In genomic region chr20:25011831-25012241, GRCh38 we compare ENCODE assay signal across 25 cellular contexts. TPM values are rescaled to one million over a fixed set of nuclear protein-coding genes. Genes with fewer than 3 reads are reported as not detected.
DNase-seq lines count a peak whose midpoint lies in the region; ATAC-seq and TF ChIP-seq lines count a peak whose summit lies in the region.
"Had no signal": no experiment of that assay in that cellular context is flagged by ENCODE, and none has a peak within 500 bp of the region (broad histone marks: within the 10 kb centered on the region; RNA-seq: fewer than 3 reads in every experiment).

No MANE protein-coding gene starts in this region.

- no peak overlapping the region for H3K4me3 Mint-ChIP-seq in activated T-cell treated with anti-CD3 and anti-CD28 coated beads, Interleukin-2, amount 50 U/mL, for 24 hours
- H3K4me3 Mint-ChIP-seq: activated naive CD4-positive, alpha-beta T cell treated with anti-CD3 and anti-CD28 coated beads, Interleukin-2, amount 50 U/mL, for 24 hours; CD4-positive, alpha-beta memory T cell; GM23338; HFFc6; immature natural killer cell; natural killer cell; T-helper 2 cell treated with Interferon-gamma antibody and Interleukin-4, amounts not matched to agents 5 μg/mL and 100 μg/mL, for 36 hours had no signal

- H3K4me1 Mint-ChIP-seq in activated T-cell treated with anti-CD3 and anti-CD28 coated beads, Interleukin-2, amount 50 U/mL, for 24 hours (ENCODE audit: low read depth), result no peaks in the 10 kb centered on the region
- H3K4me1 Mint-ChIP-seq: activated naive CD4-positive, alpha-beta T cell treated with anti-CD3 and anti-CD28 coated beads, Interleukin-2, amount 50 U/mL, for 24 hours; CD4-positive, alpha-beta memory T cell had no signal

- no peak overlapping the region for H3K4me2 ChIP-seq in neuronal stem cell (ENCODE audit: insufficient read depth, low read length, poor library complexity, severe bottlenecking)
- H3K4me2 ChIP-seq: GM23338 had no signal

- H3K36me3 Mint-ChIP-seq in activated T-cell treated with anti-CD3 and anti-CD28 coated beads, Interleukin-2, amount 50 U/mL, for 24 hours (ENCODE audit: low read depth), result peaks cover 83% of the 10 kb centered on the region
- H3K36me3 Mint-ChIP-seq: natural killer cell had no signal

- no peaks in the 10 kb centered on the region for H3K27me3 Mint-ChIP-seq in activated T-cell treated with anti-CD3 and anti-CD28 coated beads, Interleukin-2, amount 50 U/mL, for 24 hours
- H3K27me3 Mint-ChIP-seq: activated naive CD4-positive, alpha-beta T cell treated with anti-CD3 and anti-CD28 coated beads, Interleukin-2, amount 50 U/mL, for 24 hours; CD4-positive, alpha-beta memory T cell had no signal

- H3K27me3 ChIP-seq in left ventricle myocardium inferior (ENCODE audit: low read depth), result no peaks in the 10 kb centered on the region
- H3K27me3 ChIP-seq in neuronal stem cell (ENCODE audit: control insufficient read depth in 3 of 3, insufficient read depth in 3 of 3, low read depth in 1 of 3, low read length in 3 of 3), result peaks cover 0 to 33% (median 0%) of the 10 kb centered on the region in 3 experiments
- no peaks in the 10 kb centered on the region for H3K27me3 ChIP-seq in tibial artery
- H3K27me3 ChIP-seq: esophagus squamous epithelium, left lung, vagina had no signal

- no peak overlapping the region for H3K23ac ChIP-seq in neuronal stem cell (ENCODE audit: low read depth, low read length, poor library complexity)

- H3K9ac ChIP-seq in neuronal stem cell (ENCODE audit: low read depth, low read length, poor library complexity), result no peak overlapping the region

- no peak overlapping the region for H2BK120ac ChIP-seq in neuronal stem cell (ENCODE audit: low read depth, low read length)

- H2BK5ac ChIP-seq in neuronal stem cell (ENCODE audit: low read length), result no peak overlapping the region

- no peak overlapping the region for H2AK5ac ChIP-seq in neuronal stem cell (ENCODE audit: low read depth, low read length)

- peak; percentile 4 for DNase-seq in activated T-cell treated with anti-CD3 and anti-CD28 coated beads, Interleukin-2, amount 50 U/mL, for 1 hour
- no peak for DNase-seq in activated T-cell treated with anti-CD3 and anti-CD28 coated beads, Interleukin-2, amount 50 U/mL, for 24 hours
- no peak for DNase-seq in left ventricle myocardium inferior
- no peak for DNase-seq in neuronal stem cell (ENCODE audit: low spot score)
- DNase-seq in tibial artery, result peak; percentile 6 to 49
- no peak for DNase-seq in activated naive CD4-positive, alpha-beta T cell (lab: John Stamatoyannopoulos, UW)
- DNase-seq in NAMALWA (ENCODE audit: low spot score), result no peak
- DNase-seq: activated CD4-positive, alpha-beta T cell treated with anti-CD3 and anti-CD28 coated beads for 48 hours; CD4-positive, alpha-beta memory T cell; esophagus squamous epithelium; HFFc6; immature natural killer cell; natural killer cell; NCI-H1436 treated with DMSO at 0.1 percent for 48 hours; NCI-H2107; NCI-H446 treated with DMSO at 0.1 percent for 48 hours; OCI-M1; stimulated activated CD4-positive, alpha-beta T cell treated with anti-CD3 and anti-CD28 coated beads, Interleukin-12 subunit alpha, Interleukin-12 subunit beta, amount 100 ng/mL, for 4 hours; stimulated activated CD4-positive, alpha-beta T cell treated with anti-CD3 and anti-CD28 coated beads, Interleukin-4, amount 100 ng/mL, for 1 hour had no signal

- no peaks in the 10 kb centered on the region for H3K9me3 Mint-ChIP-seq in activated T-cell treated with anti-CD3 and anti-CD28 coated beads, Interleukin-2, amount 50 U/mL, for 24 hours
- H3K9me3 Mint-ChIP-seq: activated naive CD4-positive, alpha-beta T cell treated with anti-CD3 and anti-CD28 coated beads, Interleukin-2, amount 50 U/mL, for 24 hours; CD4-positive, alpha-beta memory T cell; GM23338; HFFc6; immature natural killer cell; natural killer cell; T-helper 2 cell treated with Interferon-gamma antibody and Interleukin-4, amounts not matched to agents 5 μg/mL and 100 μg/mL, for 36 hours had no signal

- H3K9me3 ChIP-seq in left ventricle myocardium inferior (replicated peaks) (no peaks in the 10 kb centered on the region), neuronal stem cell (replicated peaks in 1 of 2; ENCODE audit: control insufficient read depth in 2 of 2, insufficient read depth in 1 of 2, low read depth in 1 of 2, low read length in 2 of 2) (no peaks in the 10 kb centered on the region), tibial artery (no peaks in the 10 kb centered on the region)
- H3K9me3 ChIP-seq: esophagus squamous epithelium, left lung, vagina had no signal

- peak overlapping the region; percentile 20 for H3K4ac ChIP-seq in neuronal stem cell (ENCODE audit: low read length)

- peaks cover 86% of the 10 kb centered on the region for H3K4me1 ChIP-seq in left ventricle myocardium inferior
- H3K4me1 ChIP-seq in neuronal stem cell (ENCODE audit: control insufficient read depth in 2 of 2, insufficient read depth in 1 of 2, low read depth in 1 of 2, low read length in 2 of 2), result no peaks in the 10 kb centered on the region
- peaks cover 0 to 4% (median 0%) of the 10 kb centered on the region in 4 donors for H3K4me1 ChIP-seq in tibial artery

- no peak overlapping the region for H3K18ac ChIP-seq in neuronal stem cell (ENCODE audit: low read length)

- no peak overlapping the region for H3K14ac ChIP-seq in neuronal stem cell (ENCODE audit: low read length)

- H3K4me3 ChIP-seq in left ventricle myocardium inferior (no peak overlapping the region), neuronal stem cell (ENCODE audit: low read length in 2 of 2) (no peak overlapping the region), tibial artery (no peak overlapping the region)
- H3K4me3 ChIP-seq: esophagus squamous epithelium, GM23338, left lung, vagina had no signal

- no peaks in the 10 kb centered on the region for H3K79me1 ChIP-seq in neuronal stem cell (ENCODE audit: low read depth, low read length)

- H2BK12ac ChIP-seq in neuronal stem cell (ENCODE audit: low read length), result no peak overlapping the region

- no peak for ATAC-seq in GM21717 (IDR thresholded peaks at IDR 0.05; ENCODE audit: unreplicated experiment)
- ATAC-seq: GM23338, left lung, natural killer cell had no signal

- H3K27ac ChIP-seq in left ventricle myocardium inferior (replicated peaks), result peak overlapping the region; percentile 76
- no peak overlapping the region for H3K27ac ChIP-seq in neuronal stem cell (replicated peaks; ENCODE audit: low read length)
- no peak overlapping the region for H3K27ac ChIP-seq in tibial artery
- H3K27ac ChIP-seq: esophagus squamous epithelium, left lung, vagina had no signal

- H3K36me3 ChIP-seq in left ventricle myocardium inferior, result peaks cover 98% of the 10 kb centered on the region
- H3K36me3 ChIP-seq in neuronal stem cell (replicated peaks in 1 of 2; ENCODE audit: control insufficient read depth in 2 of 2, insufficient read depth in 2 of 2, low read length in 2 of 2), result no peaks in the 10 kb centered on the region
- peaks cover 64 to 99% (median 83%) of the 10 kb centered on the region in 3 donors for H3K36me3 ChIP-seq in tibial artery

- intact Hi-C loops in left ventricle myocardium inferior (cut with micrococcal nuclease), result no loop called here
- intact Hi-C loops in tibial artery (cut with DNase I; ENCODE audit: low total_unique reads), result no loop called here

- WGBS in neuronal stem cell (ENCODE audit: extremely low coverage in 2 of 2, insufficient read length in 2 of 2, insufficient replicate concordance in 1 of 2), 2 donors, result no CpG with 5 or more reads among the region's 12 CpGs

- no peak overlapping the region for H2BK15ac ChIP-seq in neuronal stem cell (ENCODE audit: low read length)

- no peak overlapping the region for H3K27ac Mint-ChIP-seq in activated T-cell treated with anti-CD3 and anti-CD28 coated beads, Interleukin-2, amount 50 U/mL, for 24 hours
- H3K27ac Mint-ChIP-seq: activated naive CD4-positive, alpha-beta T cell treated with anti-CD3 and anti-CD28 coated beads, Interleukin-2, amount 50 U/mL, for 24 hours; GM23338; HFFc6; natural killer cell; T-helper 2 cell treated with Interferon-gamma antibody and Interleukin-4, amounts not matched to agents 5 μg/mL and 100 μg/mL, for 36 hours had no signal

- H4K8ac ChIP-seq in neuronal stem cell (ENCODE audit: low read depth, low read length), result no peak overlapping the region

- H4K91ac ChIP-seq in neuronal stem cell (ENCODE audit: low read depth, low read length, poor library complexity), result no peak overlapping the region

- no peak overlapping the region for H2AFZ ChIP-seq in neuronal stem cell (ENCODE audit: low read length)
- H2AFZ ChIP-seq: GM23338 had no signal

- TF ChIP-seq CTCF in left ventricle myocardium inferior (IDR thresholded peaks at IDR 0.05; ENCODE audit: borderline replicate concordance) (no peak), tibial artery (IDR thresholded peaks at IDR 0.05) (no peak)

RNA-seq across cellular contexts. Expression of gene APMAP, which starts 19.3 kb away (rescaled TPM):
- total RNA-seq in left ventricle myocardium inferior, result 23.8 TPM
- 56.3 TPM for polyA plus RNA-seq in neuronal stem cell (2013, experiment 1 of 2)
- 57.5 TPM for polyA plus RNA-seq in neuronal stem cell (2013, experiment 2 of 2)

RNA-seq across cellular contexts. Expression of gene ACSS1, which starts 46.1 kb away (rescaled TPM):
- total RNA-seq in left ventricle myocardium inferior, result 159 TPM
- 0.24 TPM for polyA plus RNA-seq in neuronal stem cell (2013, experiment 1 of 2)
- 0.26 TPM for polyA plus RNA-seq in neuronal stem cell (2013, experiment 2 of 2)

Comparison
In these comparisons a context has a peak if more than half of its experiments do, and no peak if none do; other contexts are left out.
1. DNase-seq: peak in activated T-cell treated with anti-CD3 and anti-CD28 coated beads, Interleukin-2, amount 50 U/mL, for 1 hour (single experiment) and tibial artery (2 of 2); none in activated T-cell treated with anti-CD3 and anti-CD28 coated beads, Interleukin-2, amount 50 U/mL, for 24 hours (single experiment), left ventricle myocardium inferior (single experiment), neuronal stem cell (single experiment), activated naive CD4-positive, alpha-beta T cell (0 of 4) and NAMALWA (single experiment).